Comparison of ENCODE assay signal across 12 cellular contexts in genomic region chr14:94341654-94342333, GRCh38. TPM values are rescaled to one million over a fixed set of nuclear protein-coding genes. Genes with fewer than 3 reads are reported as not detected.
A peak's percentile ranks its signal among the peaks of the same experiment; 100 is the strongest.
DNase-seq lines count a peak whose midpoint lies in the region; TF ChIP-seq lines count a peak whose summit lies in the region.
"Had no signal": no experiment of that assay in that cellular context is flagged by ENCODE, and none has a peak within 500 bp of the region (broad histone marks: within the 10 kb centered on the region; RNA-seq: fewer than 3 reads in every experiment).

No MANE protein-coding gene starts in this region.

- TF ChIP-seq CTCF in colonic mucosa (IDR thresholded peaks at IDR 0.05) (no peak), nephron (IDR thresholded peaks at IDR 0.05; ENCODE audit: unreplicated experiment in 3 of 3) (no peak), type B pancreatic cell (conservative IDR thresholded peaks at IDR 0.05) (no peak)

- DNase-seq in GM03348 (ENCODE audit: low spot score) (peak; percentile 49), NOMO-1 treated with DMSO at 0.1 percent for 48 hours (lab: John Stamatoyannopoulos, UW; ENCODE audit: unreplicated experiment) (peak; percentile 13), colonic mucosa (no peak), type B pancreatic cell (ENCODE audit: extremely low spot score, unreplicated experiment) (no peak), NCI-H2081 treated with DMSO at 0.1 percent for 48 hours (lab: John Stamatoyannopoulos, UW) (no peak)
- DNase-seq in stimulated activated CD4-positive, alpha-beta T cell treated with anti-CD3 and anti-CD28 coated beads, Interleukin-12 subunit alpha, Interleukin-12 subunit beta, amount 100 ng/mL, for 4 hours: no peak
- DNase-seq in activated effector memory CD4-positive, alpha-beta T cell treated with anti-CD3 and anti-CD28 coated beads, Interleukin-2, amount 50 U/mL, for 16 hours: no peak
- DNase-seq: stimulated activated naive CD4-positive, alpha-beta T cell had no signal

- H3K4me3 Mint-ChIP-seq in nephron: no peak overlapping the region
- no peak overlapping the region for H3K4me3 Mint-ChIP-seq in type B pancreatic cell
- H3K4me3 Mint-ChIP-seq: T-helper 1 cell treated with Interleukin-12 subunit alpha and Interleukin-12 subunit beta and Interleukin-4 antibody, amounts not matched to agents 30 μg/mL and 1 μg/mL, for 36 hours had no signal

- H3K4me1 Mint-ChIP-seq in nephron (peaks cover 22% of the 10 kb centered on the region), type B pancreatic cell (ENCODE audit: unreplicated experiment) (no peaks in the 10 kb centered on the region)

- H3K4me1 ChIP-seq in colonic mucosa: no peaks in the 10 kb centered on the region

- no peaks in the 10 kb centered on the region for H3K27me3 ChIP-seq in colonic mucosa

- H3K27ac ChIP-seq in colonic mucosa: peak overlapping the region; percentile 72

- no peaks in the 10 kb centered on the region for H3K36me3 ChIP-seq in colonic mucosa

- no peaks in the 10 kb centered on the region for H3K9me3 ChIP-seq in colonic mucosa

- peaks cover 5% of the 10 kb centered on the region for H3K27me3 Mint-ChIP-seq in nephron (ENCODE audit: low read depth)
- H3K27me3 Mint-ChIP-seq in type B pancreatic cell: peaks cover 7% of the 10 kb centered on the region

- H3K27ac Mint-ChIP-seq in nephron: peak overlapping the region in 2 of 3 experiments; percentile 1 to 20
- no peak overlapping the region for H3K27ac Mint-ChIP-seq in type B pancreatic cell
- H3K27ac Mint-ChIP-seq: T-helper 1 cell treated with Interleukin-12 subunit alpha and Interleukin-12 subunit beta and Interleukin-4 antibody, amounts not matched to agents 30 μg/mL and 1 μg/mL, for 36 hours had no signal

- H3K9me3 Mint-ChIP-seq in nephron (peaks cover 4% of the 10 kb centered on the region), type B pancreatic cell (no peaks in the 10 kb centered on the region)

- no peak overlapping the region for H3K4me3 ChIP-seq in colonic mucosa
- H3K4me3 ChIP-seq: dorsolateral prefrontal cortex had no signal

- peak overlapping the region in 1 of 2 donors; percentile 31 for H3K9ac ChIP-seq in colonic mucosa (ENCODE audit: low read depth in 2 of 2, low read length in 2 of 2)

- H3K36me3 Mint-ChIP-seq in nephron (ENCODE audit: low read depth) (no peaks in the 10 kb centered on the region), type B pancreatic cell (no peaks in the 10 kb centered on the region)

- intact Hi-C loops in colonic mucosa (cut with DNase I): no loop called here

RNA-seq across cellular contexts. Expression of gene SERPINA6, which starts 18.7 kb away (rescaled TPM):
- total RNA-seq in colonic mucosa (1 to 10 TPM; 3.4 to 5.7 TPM), type B pancreatic cell (ENCODE audit: low replicate concordance) (0.77 and 1.2 TPM in 2 replicates)
- total RNA-seq: dorsolateral prefrontal cortex, LHCN-M2 had no signal

RNA-seq across cellular contexts. Expression of gene SERPINA2, which starts 24.7 kb away (rescaled TPM):
- total RNA-seq in colonic mucosa (not detected), type B pancreatic cell (ENCODE audit: low replicate concordance) (not detected in 2 replicates)
- total RNA-seq: dorsolateral prefrontal cortex, LHCN-M2 had no signal

RNA-seq across cellular contexts. Expression of gene SERPINA1, which starts 46.6 kb away (rescaled TPM):
- 100 to 1,000 TPM; 153 to 278 TPM for total RNA-seq in colonic mucosa
- total RNA-seq in type B pancreatic cell (ENCODE audit: low replicate concordance): 313 and 712 TPM in 2 replicates
- total RNA-seq: LHCN-M2 had no signal

RNA-seq across cellular contexts. Expression of gene SERPINA10, which starts 48.7 kb away (rescaled TPM):
- total RNA-seq in colonic mucosa (under 1 TPM; 0.48 to 0.74 TPM), type B pancreatic cell (ENCODE audit: low replicate concordance) (1.5 and 2.8 TPM in 2 replicates)
- total RNA-seq: LHCN-M2 had no signal

Comparison
In these comparisons a context has a peak if more than half of its experiments do, and no peak if none do; other contexts are left out.
1. DNase-seq: peak in GM03348 (single experiment) and NOMO-1 treated with DMSO at 0.1 percent for 48 hours (single experiment); none in colonic mucosa (single experiment), type B pancreatic cell (single experiment), stimulated activated CD4-positive, alpha-beta T cell treated with anti-CD3 and anti-CD28 coated beads, Interleukin-12 subunit alpha, Interleukin-12 subunit beta, amount 100 ng/mL, for 4 hours (single experiment), activated effector memory CD4-positive, alpha-beta T cell treated with anti-CD3 and anti-CD28 coated beads, Interleukin-2, amount 50 U/mL, for 16 hours (single experiment) and NCI-H2081 treated with DMSO at 0.1 percent for 48 hours (single experiment).